In genomic region chr7:78019457-78020130, GRCh38 we compare ENCODE assay signal across 8 cellular contexts.
DNase-seq lines count a peak whose midpoint lies in the region; ATAC-seq and TF ChIP-seq lines count a peak whose summit lies in the region.

No MANE protein-coding gene starts in this region.

- H3K36me3 ChIP-seq in OCI-LY7 (ENCODE audit: insufficient read depth, low read length) (no peaks in the 10 kb centered on the region), fibroblast of lung (ENCODE audit: control insufficient read depth, insufficient read depth, low read length) (no peaks in the 10 kb centered on the region), stomach (no peaks in the 10 kb centered on the region)
- no peaks in the 10 kb centered on the region for H3K36me3 ChIP-seq in naive thymus-derived CD4-positive, alpha-beta T cell (ENCODE audit: control insufficient read depth in 2 of 3, insufficient read depth in 3 of 3, low read length in 3 of 3)

- peaks cover 14% of the 10 kb centered on the region for H3K4me1 Mint-ChIP-seq in activated T-helper 1 cell treated with anti-CD3 and anti-CD28 coated beads, Interleukin-12 subunit alpha, Interleukin-12 subunit beta, Interleukin-2, Interleukin-4 antibody, amounts not matched to agents 30 ng/mL and 10 ng/mL and 1 ng/mL, durations not matched to agents 14 hours and 24 hours and 36 hours (ENCODE audit: low read depth)
- H3K4me1 Mint-ChIP-seq in naive thymus-derived CD4-positive, alpha-beta T cell, result peaks cover 6 to 15% (median 11%) of the 10 kb centered on the region in 7 donors

- peak overlapping the region; percentile 75 for H3K27ac Mint-ChIP-seq in activated T-helper 1 cell treated with anti-CD3 and anti-CD28 coated beads, Interleukin-12 subunit alpha, Interleukin-12 subunit beta, Interleukin-2, Interleukin-4 antibody, amounts not matched to agents 30 ng/mL and 10 ng/mL and 1 ng/mL, durations not matched to agents 14 hours and 24 hours and 36 hours
- H3K27ac Mint-ChIP-seq in naive thymus-derived CD4-positive, alpha-beta T cell, result peak overlapping the region in 3 of 9 donors; percentile 48 to 76 (median 72)

- DNase-seq in DMS53 (lab: John Stamatoyannopoulos, UW), result peak; percentile 98
- DNase-seq in HuH-7 (ENCODE audit: low spot score), result peak; percentile 78
- peak; percentile 32 for DNase-seq in OCI-LY7 (ENCODE audit: low spot score)
- DNase-seq in activated T-helper 1 cell treated with anti-CD3 and anti-CD28 coated beads, Interleukin-12 subunit alpha, Interleukin-12 subunit beta, Interleukin-2, Interleukin-4 antibody, amounts not matched to agents 30 ng/mL and 10 ng/mL and 1 ng/mL, durations not matched to agents 14 hours and 24 hours and 36 hours (ENCODE audit: low spot score), result peak; percentile 45
- DNase-seq in fibroblast of lung (ENCODE audit: low read depth in 2 of 2), result peak; percentile 82 to 89
- peak in 7 of 9 donors; percentile 5 to 63 (median 21) for DNase-seq in naive thymus-derived CD4-positive, alpha-beta T cell
- DNase-seq in stomach, result peak; percentile 88

- peak overlapping the region; percentile 85 for H3K4me3 Mint-ChIP-seq in activated T-helper 1 cell treated with anti-CD3 and anti-CD28 coated beads, Interleukin-12 subunit alpha, Interleukin-12 subunit beta, Interleukin-2, Interleukin-4 antibody, amounts not matched to agents 30 ng/mL and 10 ng/mL and 1 ng/mL, durations not matched to agents 14 hours and 24 hours and 36 hours
- peak overlapping the region; percentile 72 to 90 (median 86) for H3K4me3 Mint-ChIP-seq in naive thymus-derived CD4-positive, alpha-beta T cell

- POLR2A ChIA-PET in OCI-LY7 (lab: Charles Lee), result interaction anchor here (0.7 to 1.8 kb wide), 4 partner anchors 12 to 29 kb away, joined by 3 to 4 read pairs (median 3); no protein-coding TSS in a partner anchor
- POLR2A ChIA-PET in naive thymus-derived CD4-positive, alpha-beta T cell (lab: Charles Lee), result no interaction called here

- peak overlapping the region; percentile 79 for H3K9ac ChIP-seq in fibroblast of lung (ENCODE audit: insufficient read depth, low read length)

- intact Hi-C loops in OCI-LY7 (cut with micrococcal nuclease; ENCODE audit: unreplicated experiment) (loop anchor here (5.0 kb wide), 1 partner anchor 362 kb away; no protein-coding TSS in a partner anchor), stomach (cut with DNase I; ENCODE audit: low total_unique reads) (no loop called here)
- intact Hi-C loops in activated T-helper 1 cell treated with anti-CD3 and anti-CD28 coated beads, Interleukin-12 subunit alpha, Interleukin-12 subunit beta, Interleukin-2, Interleukin-4 antibody, amounts not matched to agents 30 ng/mL and 10 ng/mL and 1 ng/mL, durations not matched to agents 14 hours and 24 hours and 36 hours (cut with micrococcal nuclease), result loop anchor here (1.0 to 10.0 kb wide), 5 partner anchors 21 to 1158 kb away; partner anchors contain the start of genes PHTF2 and TMEM60
- intact Hi-C loops in naive thymus-derived CD4-positive, alpha-beta T cell (cut with micrococcal nuclease), result loop anchor here (1.0 to 10.0 kb wide), 5 partner anchors 21 to 2000 kb away; partner anchors contain the start of genes PHTF2 (in 2 of the 2) and TMEM60 (in 2 of the 2)

- H3K4me3 ChIP-seq in OCI-LY7 (ENCODE audit: low read depth, low read length, poor library complexity, severe bottlenecking) (peak overlapping the region; percentile 59), fibroblast of lung (replicated peaks in 1 of 4; ENCODE audit: control extremely low read depth in 1 of 4, insufficient read depth in 1 of 4, low read depth in 3 of 4, low read length in 4 of 4) (peak overlapping the region; percentile 42 to 60 (median 57)), stomach (peak overlapping the region; percentile 56 to 64 (median 58))
- peak overlapping the region; percentile 49 for H3K4me3 ChIP-seq in naive thymus-derived CD4-positive, alpha-beta T cell (ENCODE audit: low read length)

- H3K9me3 Mint-ChIP-seq in activated T-helper 1 cell treated with anti-CD3 and anti-CD28 coated beads, Interleukin-12 subunit alpha, Interleukin-12 subunit beta, Interleukin-2, Interleukin-4 antibody, amounts not matched to agents 30 ng/mL and 10 ng/mL and 1 ng/mL, durations not matched to agents 14 hours and 24 hours and 36 hours, result no peaks in the 10 kb centered on the region
- H3K9me3 Mint-ChIP-seq in naive thymus-derived CD4-positive, alpha-beta T cell, result no peaks in the 10 kb centered on the region

- no peaks in the 10 kb centered on the region for H3K36me3 Mint-ChIP-seq in activated T-helper 1 cell treated with anti-CD3 and anti-CD28 coated beads, Interleukin-12 subunit alpha, Interleukin-12 subunit beta, Interleukin-2, Interleukin-4 antibody, amounts not matched to agents 30 ng/mL and 10 ng/mL and 1 ng/mL, durations not matched to agents 14 hours and 24 hours and 36 hours (ENCODE audit: low read depth)
- H3K36me3 Mint-ChIP-seq in naive thymus-derived CD4-positive, alpha-beta T cell, result peaks cover 0 to 3% (median 0%) of the 10 kb centered on the region in 5 donors

- no peak for TF ChIP-seq CTCF in OCI-LY7 (conservative IDR thresholded peaks at IDR 0.05; ENCODE audit: low read length)
- no peak for TF ChIP-seq CTCF in fibroblast of lung (conservative IDR thresholded peaks at IDR 0.05 in 1 of 2, IDR thresholded peaks at IDR 0.05 in 1 of 2; ENCODE audit: low read depth in 1 of 2, low read length in 2 of 2)
- peak in 2 of 7 experiments; percentile 6 to 7 for TF ChIP-seq CTCF in stomach (IDR thresholded peaks at IDR 0.05)

- ATAC-seq in GM21619 (IDR thresholded peaks at IDR 0.05; ENCODE audit: unreplicated experiment), result peak; percentile 87
- ATAC-seq in naive thymus-derived CD4-positive, alpha-beta T cell, result peak; percentile 74

- TF ChIP-seq EP300 in stomach (IDR thresholded peaks at IDR 0.05), result no peak

- H3K4me2 ChIP-seq in OCI-LY7 (ENCODE audit: low read length), result peak overlapping the region; percentile 66; the same call in 1 of the 2 replicates
- peak overlapping the region; percentile 52 for H3K4me2 ChIP-seq in fibroblast of lung (ENCODE audit: extremely low read depth, insufficient read depth, low read length)

- H3K79me2 ChIP-seq in OCI-LY7 (ENCODE audit: insufficient read depth, low read depth, low read length), result no peaks in the 10 kb centered on the region
- no peaks in the 10 kb centered on the region for H3K79me2 ChIP-seq in fibroblast of lung (ENCODE audit: control insufficient read depth, insufficient read depth, low read length)

- H3K4me1 ChIP-seq in OCI-LY7 (ENCODE audit: insufficient read depth, low read length, poor library complexity, severe bottlenecking), result peaks cover 4% of the 10 kb centered on the region
- peaks cover 8% of the 10 kb centered on the region for H3K4me1 ChIP-seq in fibroblast of lung (ENCODE audit: control insufficient read depth, extremely low read depth, insufficient read depth, low read length)
- peaks cover 0 to 7% of the 10 kb centered on the region in 2 donors for H3K4me1 ChIP-seq in naive thymus-derived CD4-positive, alpha-beta T cell (ENCODE audit: control insufficient read depth in 2 of 2, insufficient read depth in 2 of 2, low read length in 2 of 2)
- H3K4me1 ChIP-seq in stomach, result peaks cover 8 to 34% (median 24%) of the 10 kb centered on the region in 4 donors

- H3K27me3 ChIP-seq in fibroblast of lung (ENCODE audit: control insufficient read depth, insufficient read depth, low read length), result no peaks in the 10 kb centered on the region
- H3K27me3 ChIP-seq in naive thymus-derived CD4-positive, alpha-beta T cell (ENCODE audit: control insufficient read depth in 2 of 2, insufficient read depth in 2 of 2, low read length in 2 of 2), result peaks cover 0 to 13% of the 10 kb centered on the region in 2 donors
- H3K27me3 ChIP-seq in stomach, result no peaks in the 10 kb centered on the region

- H3K9me2 ChIP-seq in OCI-LY7 (ENCODE audit: insufficient read depth, low read length), result no peaks in the 10 kb centered on the region

- peaks cover 39% of the 10 kb centered on the region for H3K27me3 Mint-ChIP-seq in activated T-helper 1 cell treated with anti-CD3 and anti-CD28 coated beads, Interleukin-12 subunit alpha, Interleukin-12 subunit beta, Interleukin-2, Interleukin-4 antibody, amounts not matched to agents 30 ng/mL and 10 ng/mL and 1 ng/mL, durations not matched to agents 14 hours and 24 hours and 36 hours (ENCODE audit: insufficient read depth)
- peaks cover 17 to 53% (median 39%) of the 10 kb centered on the region in 5 donors for H3K27me3 Mint-ChIP-seq in naive thymus-derived CD4-positive, alpha-beta T cell

- H2AFZ ChIP-seq in OCI-LY7 (ENCODE audit: low read length), result peak overlapping the region; percentile 70; the same call in 1 of the 2 replicates
- H2AFZ ChIP-seq in fibroblast of lung (ENCODE audit: low read length), result peak overlapping the region; percentile 89

- H3K9me3 ChIP-seq in OCI-LY7 (ENCODE audit: low read length), result no peaks in the 10 kb centered on the region
- H3K9me3 ChIP-seq in fibroblast of lung (ENCODE audit: control insufficient read depth, insufficient read depth, low read depth, low read length), result no peaks in the 10 kb centered on the region
- H3K9me3 ChIP-seq in naive thymus-derived CD4-positive, alpha-beta T cell (ENCODE audit: control insufficient read depth in 2 of 3, low read length in 3 of 3), result no peaks in the 10 kb centered on the region
- H3K9me3 ChIP-seq in stomach, result no peaks in the 10 kb centered on the region

- CTCF ChIA-PET in OCI-LY7 (lab: Charles Lee; ENCODE audit: unreplicated experiment), result no interaction called here
- CTCF ChIA-PET in naive thymus-derived CD4-positive, alpha-beta T cell (lab: Charles Lee), result interaction anchor here (0.6 to 1.5 kb wide), 2 partner anchors 17 to 21 kb away, joined by 3 to 15 read pairs; no protein-coding TSS in a partner anchor

- no peak overlapping the region for H3K27ac ChIP-seq in OCI-LY7 (ENCODE audit: low read depth, low read length, poor library complexity, severe bottlenecking)
- peak overlapping the region; percentile 77 for H3K27ac ChIP-seq in fibroblast of lung (ENCODE audit: insufficient read depth, low read length)
- no peak overlapping the region for H3K27ac ChIP-seq in naive thymus-derived CD4-positive, alpha-beta T cell (ENCODE audit: low read depth, low read length)
- H3K27ac ChIP-seq in stomach, result peak overlapping the region; percentile 89 to 99 (median 96)

- WGBS in stomach, 5 donors, result 0 to 1% (median 0%) methylated on average over 29 to 86 of the region's 86 CpGs

- H4K20me1 ChIP-seq in OCI-LY7 (ENCODE audit: insufficient read depth, low read length) (no peaks in the 10 kb centered on the region), fibroblast of lung (ENCODE audit: control insufficient read depth, extremely low read depth, insufficient read depth, low read length) (no peaks in the 10 kb centered on the region)

- no TSS peak for BruUV-seq in OCI-LY7 (replicated peaks; lab: Mats Ljungman, UMichigan)

- no peak for TF ChIP-seq POLR2A in stomach (IDR thresholded peaks at IDR 0.05)

Comparison
In these comparisons a context has a peak if more than half of its experiments do, and no peak if none do; other contexts are left out.
1. DNase-seq: peak in every context shown above with its lines; median percentile 98 in DMS53; 88 in stomach; 86 in fibroblast of lung; 78 in HuH-7; 45 in activated T-helper 1 cell treated with anti-CD3 and anti-CD28 coated beads, Interleukin-12 subunit alpha, Interleukin-12 subunit beta, Interleukin-2, Interleukin-4 antibody, amounts not matched to agents 30 ng/mL and 10 ng/mL and 1 ng/mL, durations not matched to agents 14 hours and 24 hours and 36 hours; 32 in OCI-LY7; 21 in naive thymus-derived CD4-positive, alpha-beta T cell.
2. H3K27ac ChIP-seq: peak in fibroblast of lung (single experiment) and stomach (5 of 5); none in OCI-LY7 (single experiment) and naive thymus-derived CD4-positive, alpha-beta T cell (single experiment).
3. Peak in every context shown above with its lines, with median percentiles within 50 percentile points of each other: H3K4me3 ChIP-seq.